ENCODE assay signal across 8 cellular contexts in genomic region chr12:110583137-110584059, GRCh38. TPM values are rescaled to one million over a fixed set of nuclear protein-coding genes. Genes with fewer than 3 reads are reported as not detected.
A peak's percentile ranks its signal among the peaks of the same experiment; 100 is the strongest.
DNase-seq lines count a peak whose midpoint lies in the region; ATAC-seq, FAIRE-seq and TF ChIP-seq lines count a peak whose summit lies in the region.

PPTC7 (minus strand) TSS chr12:110583318; CDS start chr12:110583031, 287 bp downstream.

- H3K9me3 ChIP-seq in HUES48 (ENCODE audit: control insufficient read depth, insufficient read depth, low read length) (no peaks in the 10 kb centered on the region), NT2/D1 (ENCODE audit: insufficient read depth, low read length) (no peaks in the 10 kb centered on the region), H1 (ENCODE audit: insufficient read depth in 2 of 2, low read depth in 1 of 2, low read length in 1 of 2) (no peaks in the 10 kb centered on the region), mesenchymal stem cell (ENCODE audit: control insufficient read depth, low read length) (no peaks in the 10 kb centered on the region)

- H2AFZ ChIP-seq in H1 (ENCODE audit: low read length) (0 out of 2 replicates have a peak within 1 kb of the TSS, but pooled peaks have one; percentile 9), mesenchymal stem cell (ENCODE audit: low read depth, low read length) (no peak within 1 kb of the TSS)

- FAIRE-seq in H1 (lab: Jason Lieb, UNC): peak; percentile 48

- H3K4ac ChIP-seq in H1 (replicated peaks; ENCODE audit: insufficient read length, low read depth, low read length): peak within 1 kb of the TSS; percentile 38
- H3K4ac ChIP-seq in mesenchymal stem cell (ENCODE audit: low read depth in 1 of 2, low read length in 2 of 2): peak within 1 kb of the TSS; percentile 13 to 47

- H3K27ac Mint-ChIP-seq in activated CD8-positive, alpha-beta memory T cell treated with anti-CD3 and anti-CD28 coated beads, Interleukin-2, amount 10 ng/mL, durations not matched to agents 7 days and 5 days: peak within 1 kb of the TSS; percentile 89

- peak; percentile 94 for DNase-seq in COR-L47 (lab: John Stamatoyannopoulos, UW)
- DNase-seq in NT2/D1 (ENCODE audit: low read depth, low spot score): peak; percentile 94
- DNase-seq in activated CD8-positive, alpha-beta memory T cell treated with anti-CD3 and anti-CD28 coated beads, Interleukin-2, amount 10 ng/mL, durations not matched to agents 7 days and 5 days: peak; percentile 98
- peak; percentile 76 to 92 for DNase-seq in H1 (ENCODE audit: low read depth in 1 of 2, low spot score in 2 of 2)
- DNase-seq in mesenchymal stem cell: peak; percentile 95
- DNase-seq in stimulated activated CD8-positive, alpha-beta memory T cell treated with anti-CD3 and anti-CD28 coated beads, Interleukin-12 subunit alpha, Interleukin-12 subunit beta, amount 100 ng/mL, for 24 hours (ENCODE audit: extremely low read depth): peak; percentile 92

- H2BK5ac ChIP-seq in H1 (ENCODE audit: low read depth, low read length): no peak within 1 kb of the TSS
- no peak within 1 kb of the TSS for H2BK5ac ChIP-seq in mesenchymal stem cell (ENCODE audit: low read depth, low read length, poor library complexity, severe bottlenecking)

- peaks cover 59% of the 10 kb centered on the region for H3K4me1 Mint-ChIP-seq in activated CD8-positive, alpha-beta memory T cell treated with anti-CD3 and anti-CD28 coated beads, Interleukin-2, amount 10 ng/mL, durations not matched to agents 7 days and 5 days

- peak; percentile 71 to 79 for TF ChIP-seq POLR2A in H1 (IDR thresholded peaks at IDR 0.05; ENCODE audit: control extremely low read depth in 1 of 2, low read depth in 2 of 2, low read length in 2 of 2)

- 11% methylated on average over 28 of the region's 52 CpGs; no CpG with 5 or more reads in 1 of the 2 experiments for WGBS in H1 (ENCODE audit: extremely low coverage in 1 of 2, insufficient coverage in 1 of 2, insufficient read length in 1 of 2, insufficient replicate concordance in 2 of 2, low coverage in 1 of 2, low lambda C conversion rate in 2 of 2, missing lambda C conversion rate in 1 of 2), 2 experiments
- WGBS in mesenchymal stem cell: 3% methylated on average over 47 of the region's 52 CpGs

- no peaks in the 10 kb centered on the region for H3K27me3 Mint-ChIP-seq in activated CD8-positive, alpha-beta memory T cell treated with anti-CD3 and anti-CD28 coated beads, Interleukin-2, amount 10 ng/mL, durations not matched to agents 7 days and 5 days

- no peaks in the 10 kb centered on the region for H3K9me3 Mint-ChIP-seq in activated CD8-positive, alpha-beta memory T cell treated with anti-CD3 and anti-CD28 coated beads, Interleukin-2, amount 10 ng/mL, durations not matched to agents 7 days and 5 days (ENCODE audit: low read depth)

- H3K36me3 Mint-ChIP-seq in activated CD8-positive, alpha-beta memory T cell treated with anti-CD3 and anti-CD28 coated beads, Interleukin-2, amount 10 ng/mL, durations not matched to agents 7 days and 5 days: peaks cover 14% of the 10 kb centered on the region

- no peak for TF ChIP-seq EP300 in H1 (IDR thresholded peaks at IDR 0.05; ENCODE audit: borderline replicate concordance in 1 of 2, low read depth in 2 of 2, low read length in 2 of 2)

- H4K91ac ChIP-seq in H1 (replicated peaks; ENCODE audit: insufficient read length, low read length): no peak within 1 kb of the TSS
- H4K91ac ChIP-seq in mesenchymal stem cell (ENCODE audit: low read length): peak within 1 kb of the TSS; percentile 69

- H3K14ac ChIP-seq in H1 (ENCODE audit: insufficient read length) (no peak within 1 kb of the TSS), mesenchymal stem cell (ENCODE audit: low read length in 2 of 2) (peak within 1 kb of the TSS; percentile 5 to 7)

- peak; percentile 86 for ATAC-seq in GM21381 (IDR thresholded peaks at IDR 0.05; ENCODE audit: unreplicated experiment)
- peak; percentile 95 for ATAC-seq in activated CD8-positive, alpha-beta memory T cell treated with anti-CD3 and anti-CD28 coated beads, Interleukin-2, amount 10 ng/mL, durations not matched to agents 7 days and 5 days

- H3K27me3 ChIP-seq in HUES48 (ENCODE audit: control insufficient read depth, insufficient read depth, low read length) (no peaks in the 10 kb centered on the region), NT2/D1 (ENCODE audit: insufficient read depth, insufficient read length) (peaks cover 11% of the 10 kb centered on the region), H1 (replicated peaks in 1 of 4; ENCODE audit: control insufficient read depth in 3 of 4, extremely low read depth in 1 of 4, insufficient read depth in 3 of 4, low read length in 3 of 4) (no peaks in the 10 kb centered on the region; a peak in 1 of 7 replicates), mesenchymal stem cell (ENCODE audit: control insufficient read depth in 1 of 2, insufficient read depth in 1 of 2, low read length in 2 of 2) (no peaks in the 10 kb centered on the region)

- H4K8ac ChIP-seq in H1 (ENCODE audit: extremely low read depth, insufficient read depth, low read length) (peak within 1 kb of the TSS; percentile 90), mesenchymal stem cell (ENCODE audit: low read length) (peak within 1 kb of the TSS; percentile 92)

- H3K4me2 ChIP-seq in H1 (ENCODE audit: insufficient read depth in 1 of 2, low read depth in 2 of 2, low read length in 2 of 2): peak within 1 kb of the TSS; percentile 87 to 99
- peak within 1 kb of the TSS; percentile 84 for H3K4me2 ChIP-seq in mesenchymal stem cell (ENCODE audit: low read length, poor library complexity, severe bottlenecking)

- H2BK12ac ChIP-seq in H1 (ENCODE audit: low read depth, low read length) (0 out of 2 replicates have a peak within 1 kb of the TSS, but pooled peaks have one; percentile 12), mesenchymal stem cell (ENCODE audit: low read length in 2 of 2) (peak within 1 kb of the TSS in 1 of 2 experiments; percentile 8)

- H3K36me3 ChIP-seq in HUES48 (ENCODE audit: control insufficient read depth, insufficient read depth, low read length) (no peaks in the 10 kb centered on the region), NT2/D1 (ENCODE audit: insufficient read depth, insufficient read length, low read length) (no peaks in the 10 kb centered on the region), H1 (ENCODE audit: control insufficient read depth in 2 of 4, insufficient read depth in 4 of 4, low read length in 3 of 4) (no peaks in the 10 kb centered on the region), mesenchymal stem cell (ENCODE audit: control insufficient read depth in 1 of 2, insufficient read depth in 2 of 2, low read depth in 1 of 2, low read length in 2 of 2) (no peaks in the 10 kb centered on the region)

- no peak for TF ChIP-seq CTCF in H1 (IDR thresholded peaks at IDR 0.05; ENCODE audit: control extremely low read depth in 1 of 3, insufficient read depth in 1 of 3, low read depth in 1 of 3, low read length in 3 of 3)

- peaks cover 26% of the 10 kb centered on the region for H3K4me1 ChIP-seq in HUES48 (ENCODE audit: control insufficient read depth, insufficient read depth, low read length)
- H3K4me1 ChIP-seq in NT2/D1 (ENCODE audit: insufficient read depth, insufficient read length): peaks cover 2% of the 10 kb centered on the region
- H3K4me1 ChIP-seq in H1 (replicated peaks in 1 of 4; ENCODE audit: control insufficient read depth in 3 of 4, insufficient read depth in 4 of 4, low read length in 3 of 4): peaks cover 0 to 12% (median 7%) of the 10 kb centered on the region in 4 experiments; a peak in 5 of 7 replicates
- H3K4me1 ChIP-seq in mesenchymal stem cell (ENCODE audit: control insufficient read depth, insufficient read depth, low read depth, low read length): peaks cover 11% of the 10 kb centered on the region

- peaks cover 10% of the 10 kb centered on the region for H3K23me2 ChIP-seq in H1 (ENCODE audit: low read depth, low read length)

- CTCF ChIA-PET in activated CD8-positive, alpha-beta memory T cell treated with anti-CD3 and anti-CD28 coated beads, Interleukin-2, amount 10 ng/mL, durations not matched to agents 7 days and 5 days (lab: Charles Lee): interaction anchor here (0.9 to 3.2 kb wide), 4 partner anchors 9 to 133 kb away, joined by 4 to 26 read pairs (median 12); partner anchors contain the start of genes ARPC3, FAM216A and GPN3
- CTCF ChIA-PET in H1 (lab: Charles Lee; ENCODE audit: partially characterized antibody): interaction anchor here (1.3 to 1.8 kb wide), 3 partner anchors 16 to 134 kb away, joined by 3 read pairs; no protein-coding TSS in a partner anchor

- H3K9ac ChIP-seq in HUES48 (ENCODE audit: low read depth, low read length) (peak within 1 kb of the TSS; percentile 57), NT2/D1 (ENCODE audit: insufficient read length, low read depth) (peak within 1 kb of the TSS; percentile 94), H1 (replicated peaks in 1 of 4; ENCODE audit: extremely low read depth in 1 of 4, low read depth in 3 of 4, low read length in 3 of 4) (peak within 1 kb of the TSS; percentile 70 to 100 (median 76)), mesenchymal stem cell (ENCODE audit: low read length) (peak within 1 kb of the TSS; percentile 92)

- POLR2A ChIA-PET in H1 (lab: Charles Lee; ENCODE audit: partially characterized antibody): no interaction called here

- peak within 1 kb of the TSS; percentile 84 for H3K4me3 ChIP-seq in HUES48 (ENCODE audit: low read depth, low read length)
- H3K4me3 ChIP-seq in NT2/D1 (ENCODE audit: insufficient read length, low read depth): peak within 1 kb of the TSS; percentile 92
- peak within 1 kb of the TSS; percentile 71 to 95 (median 84) for H3K4me3 ChIP-seq in H1 (ENCODE audit: extremely low read depth in 1 of 4, insufficient read depth in 2 of 4, low read depth in 3 of 4, low read length in 4 of 4)
- H3K4me3 ChIP-seq in mesenchymal stem cell (ENCODE audit: insufficient read depth in 1 of 2, low read depth in 1 of 2, low read length in 2 of 2): peak within 1 kb of the TSS; percentile 83 to 95

- no peak within 1 kb of the TSS for H4K5ac ChIP-seq in H1 (ENCODE audit: insufficient read length, low read depth, low read length)

- H3K4me3 Mint-ChIP-seq in activated CD8-positive, alpha-beta memory T cell treated with anti-CD3 and anti-CD28 coated beads, Interleukin-2, amount 10 ng/mL, durations not matched to agents 7 days and 5 days: peak within 1 kb of the TSS; percentile 92

- H2BK20ac ChIP-seq in H1 (ENCODE audit: low read length): no peak within 1 kb of the TSS

- peak within 1 kb of the TSS; percentile 69 for H3K56ac ChIP-seq in H1 (replicated peaks; ENCODE audit: insufficient read length, low read depth, low read length)

- H4K20me1 ChIP-seq in H1 (replicated peaks in 1 of 2; ENCODE audit: control insufficient read depth in 1 of 2, insufficient read depth in 2 of 2, low read length in 2 of 2): peaks cover 7 to 18% of the 10 kb centered on the region in 2 experiments

- no peak within 1 kb of the TSS for H2BK15ac ChIP-seq in H1 (ENCODE audit: low read length)
- peak within 1 kb of the TSS; percentile 64 for H2BK15ac ChIP-seq in mesenchymal stem cell (ENCODE audit: low read depth, poor library complexity, severe bottlenecking)

- TF ChIP-seq RAD21 in H1 (IDR thresholded peaks at IDR 0.05 in 1 of 2, conservative IDR thresholded peaks at IDR 0.05 in 1 of 2; ENCODE audit: low read depth in 2 of 2, low read length in 2 of 2): no peak

- H3K18ac ChIP-seq in H1 (ENCODE audit: extremely low read depth, low read length) (peak within 1 kb of the TSS; percentile 32), mesenchymal stem cell (ENCODE audit: low read depth in 1 of 2, low read length in 2 of 2) (peak within 1 kb of the TSS; percentile 81 to 90)

- H2BK120ac ChIP-seq in H1 (replicated peaks; ENCODE audit: low read depth, low read length) (no peak within 1 kb of the TSS), mesenchymal stem cell (ENCODE audit: low read depth, low read length) (peak within 1 kb of the TSS; percentile 74)

- H3K79me2 ChIP-seq in H1 (ENCODE audit: control insufficient read depth in 1 of 2, insufficient read depth in 2 of 2, low read length in 2 of 2): peaks cover 10 to 40% of the 10 kb centered on the region in 2 experiments

- H2AK5ac ChIP-seq in H1 (ENCODE audit: low read depth, low read length) (no peak within 1 kb of the TSS), mesenchymal stem cell (ENCODE audit: low read length, severe bottlenecking) (no peak within 1 kb of the TSS)

- H3K23ac ChIP-seq in H1 (ENCODE audit: insufficient read length) (no peak within 1 kb of the TSS), mesenchymal stem cell (ENCODE audit: low read length in 2 of 2) (peak within 1 kb of the TSS in 1 of 2 experiments; percentile 96)

- H3K79me1 ChIP-seq in H1 (ENCODE audit: low read depth, low read length) (peaks cover 10% of the 10 kb centered on the region), mesenchymal stem cell (replicated peaks; ENCODE audit: low read length, poor library complexity, severe bottlenecking) (peaks cover 5% of the 10 kb centered on the region)

- peak within 1 kb of the TSS; percentile 44 for H3K27ac ChIP-seq in HUES48 (ENCODE audit: low read depth, low read length)
- no peak within 1 kb of the TSS; the same call in 1 of the 2 replicates for H3K27ac ChIP-seq in H1 (ENCODE audit: low read depth, low read length)
- no peak within 1 kb of the TSS for H3K27ac ChIP-seq in mesenchymal stem cell (ENCODE audit: low read length, poor library complexity, severe bottlenecking)

RNA-seq across cellular contexts. Expression of gene PPTC7, which starts in this region (rescaled TPM):
- 10 to 100 TPM; 23.2 to 32.9 TPM for total RNA-seq in activated CD8-positive, alpha-beta memory T cell treated with anti-CD3 and anti-CD28 coated beads, Interleukin-2, amount 10 ng/mL, durations not matched to agents 7 days and 5 days
- total RNA-seq in H1 (2021; fragmentation: NEBNext Ultra II Directional; extraction: Animal tissue kit (Norgen Biotek cat#: 25700)): 15.9 and 16.0 TPM in 2 replicates
- polyA plus RNA-seq in H1 (2011; rRNA removed): 5.2 and 8.1 TPM in 2 replicates
- polyA plus RNA-seq in H1 (2011; cell fraction: cytosol; rRNA removed): 8.3 TPM
- 5.4 TPM for polyA plus RNA-seq in H1 (2011; cell fraction: nucleus; rRNA removed)
- 6.5 to 9.8 TPM (median 8.0 TPM) in 4 replicates for polyA plus RNA-seq in H1 (2012, experiment 1 of 2)
- polyA plus RNA-seq in H1 (2012, experiment 2 of 2): 0.94 TPM
- polyA plus RNA-seq in H1 (2013, experiment 1 of 2): 9.6 TPM
- polyA plus RNA-seq in H1 (2013, experiment 2 of 2): 9.2 TPM
- 20.4 and 22.1 TPM in 2 replicates for polyA minus RNA-seq in H1 (2011; rRNA and poly(A)+ RNA removed)
- polyA minus RNA-seq in H1 (2011; cell fraction: cytosol; rRNA and poly(A)+ RNA removed): 8.7 TPM
- 13.1 TPM for polyA minus RNA-seq in H1 (2011; cell fraction: nucleus; rRNA and poly(A)+ RNA removed)
- 14.0 TPM for polyA plus RNA-seq in mesenchymal stem cell (2013, experiment 1 of 2)
- 14.8 TPM for polyA plus RNA-seq in mesenchymal stem cell (2013, experiment 2 of 2)
